Comparison of ENCODE assay signal across 8 cellular contexts in genomic region chr12:101698782-101699347, GRCh38. TPM values are rescaled to one million over a fixed set of nuclear protein-coding genes. Genes with fewer than 3 reads are reported as not detected.
DNase-seq lines count a peak whose midpoint lies in the region; ATAC-seq and TF ChIP-seq lines count a peak whose summit lies in the region.

No MANE protein-coding gene starts in this region.

- H3K36me3 ChIP-seq in HCT116 (ENCODE audit: control insufficient read depth in 1 of 2, insufficient read depth in 2 of 2, low read length in 2 of 2) (no peaks in the 10 kb centered on the region), skeletal muscle tissue (ENCODE audit: control insufficient read depth in 3 of 3, insufficient read depth in 3 of 3, low read length in 3 of 3) (peaks cover 0 to 3% (median 0%) of the 10 kb centered on the region in 3 donors)

- TF ChIP-seq RAD21 in HCT116 (IDR thresholded peaks at IDR 0.05; ENCODE audit: low read depth), result no peak

- POLR2A ChIA-PET in HCT116 (lab: Charles Lee), result no interaction called here

- H3K4me3 ChIP-seq in HCT116 (replicated peaks in 1 of 2; ENCODE audit: low read depth in 1 of 2, low read length in 2 of 2) (peak overlapping the region; percentile 58 to 94), skeletal muscle tissue (ENCODE audit: low read length in 3 of 3) (peak overlapping the region; percentile 84 to 87 (median 85))

- H3K9me3 ChIP-seq in HCT116 (ENCODE audit: control insufficient read depth in 1 of 2, insufficient read depth in 1 of 2, low read depth in 1 of 2, low read length in 2 of 2) (no peaks in the 10 kb centered on the region), skeletal muscle tissue (ENCODE audit: control insufficient read depth in 3 of 3, low read length in 3 of 3) (no peaks in the 10 kb centered on the region)

- peak in 2 of 3 experiments; percentile 32 to 34; a peak in 2 of 6 replicates for TF ChIP-seq CTCF in HCT116 (IDR thresholded peaks at IDR 0.05 in 2 of 3, conservative IDR thresholded peaks at IDR 0.05 in 1 of 3; ENCODE audit: borderline replicate concordance in 1 of 3, insufficient read depth in 1 of 3, low read depth in 2 of 3, low read length in 2 of 3)

- DNase-seq in AG20443 (ENCODE audit: low spot score) (peak; percentile 26), HCT116 (ENCODE audit: low read depth, low spot score) (no peak), hepatic stellate cell (ENCODE audit: low spot score) (peak; percentile 15), HK-2 (ENCODE audit: unreplicated experiment) (no peak)
- DNase-seq in activated naive CD4-positive, alpha-beta T cell treated with anti-CD3 and anti-CD28 coated beads, Interleukin-2, amount 50 U/mL, for 72 hours (ENCODE audit: low spot score in 2 of 2), result no peak

- peaks cover 6 to 10% of the 10 kb centered on the region in 2 donors for H3K36me3 Mint-ChIP-seq in activated naive CD4-positive, alpha-beta T cell treated with anti-CD3 and anti-CD28 coated beads, Interleukin-2, amount 50 U/mL, for 72 hours

- H3K9ac ChIP-seq in HCT116 (ENCODE audit: low read length) (peak overlapping the region; percentile 84), skeletal muscle tissue (ENCODE audit: low read depth in 1 of 3, low read length in 3 of 3) (peak overlapping the region; percentile 79 to 95 (median 87))

- RAD21 ChIA-PET in HCT116 (lab: Charles Lee; ENCODE audit: low non-redundant PET in 1 of 2, low total read pairs in 2 of 2, uncharacterized antibody in 2 of 2, unreplicated experiment in 2 of 2), result no interaction called here

- no peaks in the 10 kb centered on the region for H3K9me3 Mint-ChIP-seq in activated naive CD4-positive, alpha-beta T cell treated with anti-CD3 and anti-CD28 coated beads, Interleukin-2, amount 50 U/mL, for 72 hours

- H4K20me1 ChIP-seq in HCT116 (ENCODE audit: insufficient read depth), result no peaks in the 10 kb centered on the region

- peak; percentile 40 for ATAC-seq in HCT116
- ATAC-seq in activated naive CD4-positive, alpha-beta T cell treated with anti-CD3 and anti-CD28 coated beads, Interleukin-2, amount 50 U/mL, for 72 hours, result no peak
- ATAC-seq in GM18502 (IDR thresholded peaks at IDR 0.05; ENCODE audit: poor library complexity, unreplicated experiment), result no peak
- ATAC-seq in HG03097 (IDR thresholded peaks at IDR 0.05; ENCODE audit: low FRiP score, unreplicated experiment), result no peak

- CTCF ChIA-PET in HCT116 (lab: Charles Lee), result interaction anchor here (0.6 kb wide), 1 partner anchor 9 kb away, joined by 3 read pairs; no protein-coding TSS in a partner anchor

- H3K9me2 ChIP-seq in HCT116 (ENCODE audit: insufficient read depth), result no peaks in the 10 kb centered on the region

- peak overlapping the region; percentile 97 for H3K4me2 ChIP-seq in HCT116 (ENCODE audit: low read length)

- H3K27me3 ChIP-seq in HCT116 (ENCODE audit: insufficient read depth, low read length), result no peaks in the 10 kb centered on the region
- H3K27me3 ChIP-seq in skeletal muscle tissue (ENCODE audit: control insufficient read depth in 3 of 3, insufficient read depth in 3 of 3, low read length in 3 of 3), result no peaks in the 10 kb centered on the region

- H3K4me1 ChIP-seq in HCT116 (ENCODE audit: control insufficient read depth in 1 of 2, insufficient read depth in 2 of 2, low read length in 2 of 2), result peaks cover 8 to 15% of the 10 kb centered on the region in 2 experiments; a peak in 3 of 4 replicates
- H3K4me1 ChIP-seq in skeletal muscle tissue (ENCODE audit: control insufficient read depth in 3 of 3, insufficient read depth in 3 of 3, low read length in 3 of 3), result peaks cover 22 to 33% (median 26%) of the 10 kb centered on the region in 3 donors

- H3K27ac Mint-ChIP-seq in activated naive CD4-positive, alpha-beta T cell treated with anti-CD3 and anti-CD28 coated beads, Interleukin-2, amount 50 U/mL, for 72 hours, result peak overlapping the region; percentile 33 to 79

- peak overlapping the region; percentile 81; the same call in 1 of the 2 replicates for H3K27ac ChIP-seq in HCT116 (ENCODE audit: low read depth, low read length)
- peak overlapping the region; percentile 86 for H3K27ac ChIP-seq in skeletal muscle tissue (ENCODE audit: low read depth, low read length)

- intact Hi-C loops in HCT116 (cut with micrococcal nuclease), result no loop called here

- H3K79me2 ChIP-seq in HCT116 (ENCODE audit: insufficient read depth, low read length), result peaks cover 58% of the 10 kb centered on the region

- no TSS peak for BruUV-seq in HCT116 (replicated peaks; lab: Mats Ljungman, UMichigan)

- H2AFZ ChIP-seq in HCT116 (ENCODE audit: low read depth, low read length, poor library complexity, severe bottlenecking), result no peak overlapping the region

- TF ChIP-seq POLR2A in HCT116 (IDR thresholded peaks at IDR 0.05; ENCODE audit: borderline replicate concordance, extremely low read depth, insufficient read depth, insufficient read length), result no peak

TF ChIP-seq in HCT116, 20 proteins besides CTCF, POLR2A, EP300 and RAD21:
- no peak for TF ChIP-seq ELF1 (IDR thresholded peaks at IDR 0.05; ENCODE audit: borderline replicate concordance, low read depth)
- no peak for TF ChIP-seq ZFX (IDR thresholded peaks at IDR 0.05)
- no peak for TF ChIP-seq JUND (IDR thresholded peaks at IDR 0.05)
- no peak for TF ChIP-seq MAX (IDR thresholded peaks at IDR 0.05)
- TF ChIP-seq POLR2AphosphoS5 (IDR thresholded peaks at IDR 0.05; ENCODE audit: low read depth, low read length), result no peak
- TF ChIP-seq CBX3 (IDR thresholded peaks at IDR 0.05; ENCODE audit: low read depth), result no peak
- no peak for TF ChIP-seq EGR1 (IDR thresholded peaks at IDR 0.05; ENCODE audit: low read depth)
- TF ChIP-seq CEBPB (IDR thresholded peaks at IDR 0.05; ENCODE audit: low read depth), result peak; percentile 5; the same call in 1 of the 2 replicates

RNA-seq across cellular contexts. Expression of gene CHPT1, which starts 1.4 kb away (rescaled TPM):
- total RNA-seq in HCT116 (2021; ENCODE audit: unreplicated experiment), result 20.1 TPM
- polyA plus RNA-seq in HCT116 (2012), result 8.3 and 9.1 TPM in 2 replicates
- 10 to 100 TPM in 1 of 2 donors, 1 to 10 TPM in 1; 3.9 to 14.8 TPM for total RNA-seq in activated naive CD4-positive, alpha-beta T cell treated with anti-CD3 and anti-CD28 coated beads, Interleukin-2, amount 50 U/mL, for 72 hours
- total RNA-seq in skeletal muscle tissue, result 18.3 TPM

RNA-seq across cellular contexts. Expression of gene SYCP3, which starts 40.4 kb away (rescaled TPM):
- not detected for total RNA-seq in HCT116 (2021; ENCODE audit: unreplicated experiment)
- 0.07 TPM in 1 of 2 replicates, not detected in the other for polyA plus RNA-seq in HCT116 (2012)
- under 1 TPM in 1 of 2 donors, not detected in 1; 0.21 TPM for total RNA-seq in activated naive CD4-positive, alpha-beta T cell treated with anti-CD3 and anti-CD28 coated beads, Interleukin-2, amount 50 U/mL, for 72 hours
- total RNA-seq in skeletal muscle tissue, result not detected

Comparison
In these comparisons a context has a peak if more than half of its experiments do, and no peak if none do; other contexts are left out.
1. DNase-seq: peak in AG20443 (single experiment) and hepatic stellate cell (single experiment); none in HCT116 (single experiment), activated naive CD4-positive, alpha-beta T cell treated with anti-CD3 and anti-CD28 coated beads, Interleukin-2, amount 50 U/mL, for 72 hours (0 of 2) and HK-2 (single experiment).